Comparison of ENCODE assay signal across 13 cellular contexts in genomic region chrX:40207626-40208025, GRCh38.
A peak's percentile ranks its signal among the peaks of the same experiment; 100 is the strongest.
DNase-seq lines count a peak whose midpoint lies in the region; ATAC-seq and TF ChIP-seq lines count a peak whose summit lies in the region.
"Had no signal": no experiment of that assay in that cellular context is flagged by ENCODE, and none has a peak within 500 bp of the region (broad histone marks: within the 10 kb centered on the region; RNA-seq: fewer than 3 reads in every experiment).

No MANE protein-coding gene starts in this region.

- no peaks in the 10 kb centered on the region for H3K36me3 Mint-ChIP-seq in T-helper 17 cell (ENCODE audit: low read depth)

- TF ChIP-seq CTCF in RWPE2 (IDR thresholded peaks at IDR 0.05; ENCODE audit: poor library complexity, severe bottlenecking) (no peak), fibroblast of mammary gland (conservative IDR thresholded peaks at IDR 0.05; ENCODE audit: control insufficient read depth, insufficient read depth, low read depth, low read length) (no peak)

- peak; percentile 54; the same call in 2 of the 3 replicates for ATAC-seq in RWPE2 (ENCODE audit: low read depth)
- ATAC-seq in T-helper 17 cell = no peak
- no peak for ATAC-seq in GM21723 (IDR thresholded peaks at IDR 0.05; ENCODE audit: unreplicated experiment)
- no peak for ATAC-seq in GM19324 (IDR thresholded peaks at IDR 0.05; ENCODE audit: low FRiP score, unreplicated experiment)
- ATAC-seq: left colon, psoas muscle had no signal

- no peak overlapping the region for H3K27ac ChIP-seq in RWPE2 (ENCODE audit: poor library complexity, severe bottlenecking)
- H3K27ac ChIP-seq: psoas muscle, SJCRH30 had no signal

- H3K4me3 ChIP-seq in RWPE2 (ENCODE audit: severe bottlenecking) (no peak overlapping the region), fibroblast of mammary gland (ENCODE audit: control insufficient read depth, low read depth, low read length) (no peak overlapping the region)
- H3K4me3 ChIP-seq: psoas muscle, SJCRH30 had no signal

- no peak overlapping the region for H3K4me3 Mint-ChIP-seq in T-helper 17 cell

- no peaks in the 10 kb centered on the region for H3K4me1 Mint-ChIP-seq in T-helper 17 cell

- DNase-seq in stimulated activated CD4-positive, alpha-beta T cell treated with anti-CD3 and anti-CD28 coated beads, Interleukin-15, amount 100 ng/mL, for 24 hours = peak; percentile 47
- no peak for DNase-seq in stimulated activated CD4-positive, alpha-beta T cell treated with anti-CD3 and anti-CD28 coated beads, Interleukin-2, amount 100 ng/mL, for 48 hours
- DNase-seq in RWPE2 (ENCODE audit: low spot score) (no peak), fibroblast of mammary gland (ENCODE audit: low read depth) (peak; percentile 45), T-helper 17 cell (no peak), HT-29 (ENCODE audit: low spot score) (no peak)
- DNase-seq: Caco-2, left colon, MM.1S, psoas muscle had no signal

- H3K27ac Mint-ChIP-seq in T-helper 17 cell = no peak overlapping the region

- no peaks in the 10 kb centered on the region for H3K36me3 ChIP-seq in RWPE2 (ENCODE audit: low read depth)
- H3K36me3 ChIP-seq: SJCRH30 had no signal

- H3K9me3 ChIP-seq in RWPE2 (ENCODE audit: severe bottlenecking) = no peaks in the 10 kb centered on the region
- no peaks in the 10 kb centered on the region for H3K9me3 ChIP-seq in T-helper 17 cell (ENCODE audit: control insufficient read depth, low read length, poor library complexity, severe bottlenecking)
- H3K9me3 ChIP-seq: Caco-2, psoas muscle, SJCRH30 had no signal

- no peaks in the 10 kb centered on the region for H3K4me1 ChIP-seq in RWPE2 (ENCODE audit: insufficient read depth, poor library complexity, severe bottlenecking)
- H3K4me1 ChIP-seq: Caco-2, psoas muscle, SJCRH30 had no signal

- H3K27me3 Mint-ChIP-seq in T-helper 17 cell = no peaks in the 10 kb centered on the region

- H3K27me3 ChIP-seq in RWPE2 (ENCODE audit: insufficient read depth, poor library complexity, severe bottlenecking) = no peaks in the 10 kb centered on the region
- H3K27me3 ChIP-seq: SJCRH30 had no signal

Comparison
In these comparisons a context has a peak if more than half of its experiments do, and no peak if none do; other contexts are left out.
1. DNase-seq: peak in stimulated activated CD4-positive, alpha-beta T cell treated with anti-CD3 and anti-CD28 coated beads, Interleukin-15, amount 100 ng/mL, for 24 hours (single experiment) and fibroblast of mammary gland (single experiment); none in stimulated activated CD4-positive, alpha-beta T cell treated with anti-CD3 and anti-CD28 coated beads, Interleukin-2, amount 100 ng/mL, for 48 hours (0 of 2), RWPE2 (single experiment), T-helper 17 cell (0 of 3) and HT-29 (single experiment).